In genomic region chr7:39623312-39624201, GRCh38 we compare ENCODE assay signal across 8 cellular contexts. TPM values are rescaled to one million over a fixed set of nuclear protein-coding genes. Genes with fewer than 3 reads are reported as not detected.
DNase-seq lines count a peak whose midpoint lies in the region; ATAC-seq, FAIRE-seq and TF ChIP-seq lines count a peak whose summit lies in the region.

RALA (plus strand) TSS chr7:39623572; CDS start chr7:39686668, 63,096 bp downstream.

- ATAC-seq in HG03442 (IDR thresholded peaks at IDR 0.05; ENCODE audit: unreplicated experiment) = peak; percentile 92

- H3K9ac ChIP-seq in colonic mucosa (ENCODE audit: low read depth in 2 of 2, low read length in 2 of 2) = peak within 1 kb of the TSS; percentile 72 to 84

- intact Hi-C loops in activated CD4-positive, alpha-beta T cell treated with anti-CD3 and anti-CD28 coated beads, Interleukin-2, amount 10 ng/mL, durations not matched to agents 24 days and 14 days (cut with micrococcal nuclease) = loop anchor here (1.0 to 10.0 kb wide), 6 partner anchors 34 to 509 kb away; partner anchors contain the start of genes MPLKIP and YAE1
- intact Hi-C loops in colonic mucosa (cut with DNase I) = loop anchor here (5.0 to 10.0 kb wide), 2 partner anchors 51 to 111 kb away; no protein-coding TSS in a partner anchor

- peak within 1 kb of the TSS; percentile 99 for H3K4me3 Mint-ChIP-seq in activated CD4-positive, alpha-beta T cell treated with anti-CD3 and anti-CD28 coated beads, Interleukin-2, amount 10 ng/mL, durations not matched to agents 24 days and 14 days

- CTCF ChIA-PET in BJ (lab: Yijun Ruan, JAX) = interaction anchor here (0.6 to 2.3 kb wide), 11 partner anchors 14 to 123 kb away, joined by 3 to 10 read pairs (median 3); no protein-coding TSS in a partner anchor

- H3K27me3 ChIP-seq in BJ (ENCODE audit: control insufficient read depth, insufficient read depth, low read length) (no peaks in the 10 kb centered on the region), colonic mucosa (no peaks in the 10 kb centered on the region), layer of hippocampus (ENCODE audit: control insufficient read depth, insufficient read depth, low read length) (no peaks in the 10 kb centered on the region)

- POLR2A ChIA-PET in BJ (lab: Charles Lee) = interaction anchor here (0.6 to 0.7 kb wide), 5 partner anchors 8 to 126 kb away, joined by 3 to 5 read pairs (median 4); no protein-coding TSS in a partner anchor

- DNase-seq in BJ (ENCODE audit: low read depth) (peak; percentile 71), GM19239 (ENCODE audit: insufficient read length, low spot score) (peak; percentile 87), NCI-H526 (lab: John Stamatoyannopoulos, UW) (peak; percentile 57 to 94), colonic mucosa (peak; percentile 96)
- peak; percentile 97 for DNase-seq in activated CD4-positive, alpha-beta T cell treated with anti-CD3 and anti-CD28 coated beads, Interleukin-2, amount 10 ng/mL, durations not matched to agents 24 days and 14 days
- DNase-seq in stimulated activated CD4-positive, alpha-beta T cell treated with anti-CD3 and anti-CD28 coated beads, Interleukin-1b, Interleukin-23, amount 100 ng/mL, for 24 hours (ENCODE audit: low read depth in 4 of 4, low spot score in 1 of 4) = peak; percentile 71 to 87 (median 78)

- H3K27ac ChIP-seq in colonic mucosa (peak within 1 kb of the TSS; percentile 97), layer of hippocampus (ENCODE audit: low read depth, low read length) (peak within 1 kb of the TSS; percentile 85)

- H3K4me1 ChIP-seq in colonic mucosa = peaks cover 5% of the 10 kb centered on the region

- H3K36me3 ChIP-seq in BJ (ENCODE audit: control insufficient read depth, insufficient read depth, low read length) (no peaks in the 10 kb centered on the region), colonic mucosa (no peaks in the 10 kb centered on the region)

- peaks cover 36% of the 10 kb centered on the region for H3K4me1 Mint-ChIP-seq in activated CD4-positive, alpha-beta T cell treated with anti-CD3 and anti-CD28 coated beads, Interleukin-2, amount 10 ng/mL, durations not matched to agents 24 days and 14 days

- peak; percentile 78 for FAIRE-seq in GM19239 (lab: Jason Lieb, UNC)

- no peaks in the 10 kb centered on the region for H3K9me3 ChIP-seq in colonic mucosa

- H3K9me3 Mint-ChIP-seq in activated CD4-positive, alpha-beta T cell treated with anti-CD3 and anti-CD28 coated beads, Interleukin-2, amount 10 ng/mL, durations not matched to agents 24 days and 14 days = no peaks in the 10 kb centered on the region

- TF ChIP-seq CTCF in BJ (IDR thresholded peaks at IDR 0.05; ENCODE audit: insufficient read depth, low read depth, low read length) (0 out of 2 replicates have a peak, but pooled peaks have one; percentile 7), colonic mucosa (IDR thresholded peaks at IDR 0.05) (no peak)

- H3K4me3 ChIP-seq in BJ (ENCODE audit: low read depth, low read length) (peak within 1 kb of the TSS; percentile 95), colonic mucosa (peak within 1 kb of the TSS; percentile 90)

- peak within 1 kb of the TSS; percentile 95 for H3K27ac Mint-ChIP-seq in activated CD4-positive, alpha-beta T cell treated with anti-CD3 and anti-CD28 coated beads, Interleukin-2, amount 10 ng/mL, durations not matched to agents 24 days and 14 days

- H3K27me3 Mint-ChIP-seq in activated CD4-positive, alpha-beta T cell treated with anti-CD3 and anti-CD28 coated beads, Interleukin-2, amount 10 ng/mL, durations not matched to agents 24 days and 14 days = no peaks in the 10 kb centered on the region

- peaks cover 19% of the 10 kb centered on the region for H3K36me3 Mint-ChIP-seq in activated CD4-positive, alpha-beta T cell treated with anti-CD3 and anti-CD28 coated beads, Interleukin-2, amount 10 ng/mL, durations not matched to agents 24 days and 14 days (ENCODE audit: low read depth)

RNA-seq across cellular contexts. Expression of gene RALA, which starts in this region (rescaled TPM):
- 14.9 and 27.9 TPM in 2 replicates for polyA plus RNA-seq in BJ (2011; rRNA removed)
- 13.0 and 15.2 TPM in 2 replicates for polyA minus RNA-seq in BJ (2011; rRNA and poly(A)+ RNA removed)
- total RNA-seq in activated CD4-positive, alpha-beta T cell treated with anti-CD3 and anti-CD28 coated beads, Interleukin-2, amount 10 ng/mL, durations not matched to agents 24 days and 14 days = 35.5 and 37.0 TPM in 2 replicates
- 10 to 100 TPM; 47.8 to 55.6 TPM for total RNA-seq in colonic mucosa

Comparison
In these comparisons a context has a peak if more than half of its experiments do, and no peak if none do; other contexts are left out.
1. Peak in every context shown above with its lines: DNase-seq, ATAC-seq, H3K4me3 ChIP-seq and H3K27ac ChIP-seq.